In genomic region chr1:160743266-160743665, GRCh38 we compare ENCODE assay signal across 20 cellular contexts. TPM values are rescaled to one million over a fixed set of nuclear protein-coding genes. Genes with fewer than 3 reads are reported as not detected.
DNase-seq lines count a peak whose midpoint lies in the region; ATAC-seq, FAIRE-seq and TF ChIP-seq lines count a peak whose summit lies in the region.
"Had no signal": no experiment of that assay in that cellular context is flagged by ENCODE, and none has a peak within 500 bp of the region (broad histone marks: within the 10 kb centered on the region; RNA-seq: fewer than 3 reads in every experiment).

No MANE protein-coding gene starts in this region.

- no peaks in the 10 kb centered on the region for H3K9me3 ChIP-seq in small intestine (ENCODE audit: control insufficient read depth, low read depth)
- no peaks in the 10 kb centered on the region for H3K9me3 ChIP-seq in colonic mucosa
- H3K9me3 ChIP-seq: A549, SJSA1 had no signal

- peak overlapping the region; percentile 24 to 60 for H3K27ac ChIP-seq in small intestine (ENCODE audit: low read depth in 1 of 2, low read length in 1 of 2)
- H3K27ac ChIP-seq in colonic mucosa, result no peak overlapping the region
- H3K27ac ChIP-seq: A549, C4-2B, SJSA1 had no signal

- H3K36me3 Mint-ChIP-seq in activated CD4-positive, alpha-beta T cell treated with anti-CD3 and anti-CD28 coated beads, Interleukin-2, amount 10 ng/mL, durations not matched to agents 24 days and 14 days (ENCODE audit: low read depth), result peaks cover 33% of the 10 kb centered on the region
- peaks cover 77% of the 10 kb centered on the region for H3K36me3 Mint-ChIP-seq in activated naive CD8-positive, alpha-beta T cell treated with anti-CD3 and anti-CD28 coated beads, Interleukin-2, amount 50 U/mL, for 24 hours (ENCODE audit: low read depth)

- H3K27me3 ChIP-seq in small intestine (ENCODE audit: control insufficient read depth in 2 of 2, insufficient read depth in 2 of 2, low read length in 2 of 2), result no peaks in the 10 kb centered on the region
- H3K27me3 ChIP-seq in colonic mucosa, result no peaks in the 10 kb centered on the region

- H3K9me3 Mint-ChIP-seq in activated CD4-positive, alpha-beta T cell treated with anti-CD3 and anti-CD28 coated beads, Interleukin-2, amount 10 ng/mL, durations not matched to agents 24 days and 14 days, result peaks cover 7% of the 10 kb centered on the region
- peaks cover under 1% of the 10 kb centered on the region for H3K9me3 Mint-ChIP-seq in activated naive CD8-positive, alpha-beta T cell treated with anti-CD3 and anti-CD28 coated beads, Interleukin-2, amount 50 U/mL, for 24 hours

- H3K27ac Mint-ChIP-seq in activated CD4-positive, alpha-beta T cell treated with anti-CD3 and anti-CD28 coated beads, Interleukin-2, amount 10 ng/mL, durations not matched to agents 24 days and 14 days, result peak overlapping the region; percentile 82
- H3K27ac Mint-ChIP-seq in activated naive CD8-positive, alpha-beta T cell treated with anti-CD3 and anti-CD28 coated beads, Interleukin-2, amount 50 U/mL, for 24 hours, result peak overlapping the region; percentile 84

- intact Hi-C loops in activated CD4-positive, alpha-beta T cell treated with anti-CD3 and anti-CD28 coated beads, Interleukin-2, amount 10 ng/mL, durations not matched to agents 24 days and 14 days (cut with micrococcal nuclease), result loop anchor here (5.0 kb wide), 1 partner anchor 54 kb away; the partner anchor contains the start of gene LY9
- intact Hi-C loops in colonic mucosa (cut with DNase I), result no loop called here

- no peak for DNase-seq in activated CD4-positive, alpha-beta T cell treated with anti-CD3 and anti-CD28 coated beads, Interleukin-2, amount 10 ng/mL, durations not matched to agents 24 days and 14 days
- no peak for DNase-seq in activated CD4-positive, alpha-beta T cell treated with anti-CD3 and anti-CD28 coated beads for 1 hour
- no peak for DNase-seq in GM19239 (ENCODE audit: insufficient read length, low spot score)
- DNase-seq in activated naive CD8-positive, alpha-beta T cell treated with anti-CD3 and anti-CD28 coated beads, Interleukin-2, amount 50 U/mL, for 24 hours, result no peak
- DNase-seq in small intestine, result no peak
- no peak for DNase-seq in colonic mucosa
- DNase-seq: activated CD4-positive, alpha-beta T cell treated with anti-CD3 and anti-CD28 coated beads for 4 hours; DMS79 treated with DMSO at 0.1 percent for 48 hours; foreskin fibroblast; midbrain; NCI-H2029; NCI-H510A; nucleus accumbens; retina had no signal

- H3K4me1 ChIP-seq in small intestine (ENCODE audit: control insufficient read depth in 2 of 2, insufficient read depth in 1 of 2, low read depth in 1 of 2, low read length in 1 of 2), result no peaks in the 10 kb centered on the region
- H3K4me1 ChIP-seq in colonic mucosa, result no peaks in the 10 kb centered on the region
- H3K4me1 ChIP-seq: SJSA1 had no signal

- peak overlapping the region; percentile 22 for H3K4me3 Mint-ChIP-seq in activated CD4-positive, alpha-beta T cell treated with anti-CD3 and anti-CD28 coated beads, Interleukin-2, amount 10 ng/mL, durations not matched to agents 24 days and 14 days
- peak overlapping the region; percentile 89 for H3K4me3 Mint-ChIP-seq in activated naive CD8-positive, alpha-beta T cell treated with anti-CD3 and anti-CD28 coated beads, Interleukin-2, amount 50 U/mL, for 24 hours

- FAIRE-seq in GM19239 (lab: Jason Lieb, UNC) (peak; percentile 66), small intestine (lab: Jason Lieb, UNC) (no peak)
- FAIRE-seq: A549, urothelium cell line had no signal

- H3K36me3 ChIP-seq in small intestine (ENCODE audit: control insufficient read depth in 2 of 2, insufficient read depth in 2 of 2, low read length in 2 of 2) (no peaks in the 10 kb centered on the region), colonic mucosa (no peaks in the 10 kb centered on the region)
- H3K36me3 ChIP-seq: SJSA1 had no signal

- peaks cover 76% of the 10 kb centered on the region for H3K4me1 Mint-ChIP-seq in activated CD4-positive, alpha-beta T cell treated with anti-CD3 and anti-CD28 coated beads, Interleukin-2, amount 10 ng/mL, durations not matched to agents 24 days and 14 days
- peaks cover 96% of the 10 kb centered on the region for H3K4me1 Mint-ChIP-seq in activated naive CD8-positive, alpha-beta T cell treated with anti-CD3 and anti-CD28 coated beads, Interleukin-2, amount 50 U/mL, for 24 hours

- no peak for TF ChIP-seq CTCF in colonic mucosa (IDR thresholded peaks at IDR 0.05)

- 84 to 89% (median 86%) methylated on average over 3 of the region's 3 CpGs for WGBS in small intestine, 3 donors

- no peak for ATAC-seq in activated naive CD8-positive, alpha-beta T cell treated with anti-CD3 and anti-CD28 coated beads, Interleukin-2, amount 50 U/mL, for 24 hours
- no peak for ATAC-seq in HG02571 (IDR thresholded peaks at IDR 0.05; ENCODE audit: unreplicated experiment)
- ATAC-seq in GM21717 (IDR thresholded peaks at IDR 0.05; ENCODE audit: unreplicated experiment), result no peak
- ATAC-seq: A549 had no signal

- H3K9ac ChIP-seq in colonic mucosa (ENCODE audit: low read depth in 2 of 2, low read length in 2 of 2), result no peak overlapping the region

- H3K27me3 Mint-ChIP-seq in activated CD4-positive, alpha-beta T cell treated with anti-CD3 and anti-CD28 coated beads, Interleukin-2, amount 10 ng/mL, durations not matched to agents 24 days and 14 days, result no peaks in the 10 kb centered on the region
- H3K27me3 Mint-ChIP-seq in activated naive CD8-positive, alpha-beta T cell treated with anti-CD3 and anti-CD28 coated beads, Interleukin-2, amount 50 U/mL, for 24 hours, result no peaks in the 10 kb centered on the region

- H3K4me3 ChIP-seq in small intestine (ENCODE audit: low read depth in 1 of 2, low read length in 2 of 2), result no peak overlapping the region
- no peak overlapping the region for H3K4me3 ChIP-seq in colonic mucosa
- H3K4me3 ChIP-seq: A549, SJSA1 had no signal

RNA-seq across cellular contexts. Expression of gene SLAMF7, which starts 4.2 kb away (rescaled TPM):
- total RNA-seq in activated CD4-positive, alpha-beta T cell treated with anti-CD3 and anti-CD28 coated beads, Interleukin-2, amount 10 ng/mL, durations not matched to agents 24 days and 14 days, result 18.4 and 20.7 TPM in 2 replicates
- 10 to 100 TPM in 1 of 3 donors, 1 to 10 TPM in 2; 1.8 to 12.2 (median 2.4) TPM for polyA plus RNA-seq in small intestine
- total RNA-seq in colonic mucosa, result 1 to 10 TPM; 4.9 to 7.0 TPM
- total RNA-seq: SJSA1 had no signal

RNA-seq across cellular contexts. Expression of gene CD48, which starts 31.6 kb away (rescaled TPM):
- 206 and 208 TPM in 2 replicates for total RNA-seq in activated CD4-positive, alpha-beta T cell treated with anti-CD3 and anti-CD28 coated beads, Interleukin-2, amount 10 ng/mL, durations not matched to agents 24 days and 14 days
- polyA plus RNA-seq in small intestine, result 10 to 100 TPM in 2 of 3 donors, 1 to 10 TPM in 1; 5.6 to 28.6 (median 12.2) TPM
- 1 to 10 TPM; 4.9 to 9.2 TPM for total RNA-seq in colonic mucosa
- total RNA-seq: SJSA1 had no signal
- polyA plus RNA-seq: A549 had no signal

RNA-seq across cellular contexts. Expression of gene LY9, which starts 52.7 kb away (rescaled TPM):
- 0.30 and 0.85 TPM in 2 replicates for total RNA-seq in activated CD4-positive, alpha-beta T cell treated with anti-CD3 and anti-CD28 coated beads, Interleukin-2, amount 10 ng/mL, durations not matched to agents 24 days and 14 days
- 1 to 10 TPM in 2 of 3 donors, under 1 TPM in 1; 0.45 to 3.8 (median 1.0) TPM for polyA plus RNA-seq in small intestine
- 1 to 10 TPM; 1.2 to 2.7 TPM for total RNA-seq in colonic mucosa
- total RNA-seq: SJSA1 had no signal

Comparison
In these comparisons a context has a peak if more than half of its experiments do, and no peak if none do; other contexts are left out.
1. RNA of gene CD48, which starts 31.6 kb away (total RNA-seq): 206 to 208 TPM in activated CD4-positive, alpha-beta T cell treated with anti-CD3 and anti-CD28 coated beads, Interleukin-2, amount 10 ng/mL, durations not matched to agents 24 days and 14 days; 4.9 to 9.2 TPM in colonic mucosa; every median in the first group is over 10 times any median in the second.